In genomic region chr6:73308712-73309533, GRCh38 we compare ENCODE assay signal across 8 cellular contexts.
DNase-seq lines count a peak whose midpoint lies in the region; ATAC-seq lines count a peak whose summit lies in the region.

No MANE protein-coding gene starts in this region.

- H3K4me1 ChIP-seq in mucosa of rectum (ENCODE audit: control insufficient read depth in 2 of 2, insufficient read depth in 2 of 2, low read length in 2 of 2), result no peaks in the 10 kb centered on the region

- peak overlapping the region in 1 of 2 donors; percentile 47 for H3K9ac ChIP-seq in mucosa of rectum (ENCODE audit: low read depth in 1 of 2, low read length in 2 of 2)

- H3K27me3 ChIP-seq in mucosa of rectum (ENCODE audit: control insufficient read depth in 2 of 2, insufficient read depth in 2 of 2, low read length in 2 of 2), result no peaks in the 10 kb centered on the region

- H3K9me3 ChIP-seq in mucosa of rectum (ENCODE audit: control insufficient read depth in 2 of 2, low read length in 2 of 2), result no peaks in the 10 kb centered on the region

- H3K4me3 ChIP-seq in mucosa of rectum (ENCODE audit: low read length in 2 of 2), result peak overlapping the region; percentile 71 to 92

- peak; percentile 58 for DNase-seq in activated CD8-positive, alpha-beta memory T cell treated with anti-CD3 and anti-CD28 coated beads, Interleukin-2, amount 50 U/mL, for 48 hours
- no peak for DNase-seq in activated CD8-positive, alpha-beta memory T cell treated with anti-CD3 and anti-CD28 coated beads for 24 hours
- peak; percentile 7 for DNase-seq in NCI-H510A (lab: John Stamatoyannopoulos, UW)
- peak; percentile 17 for DNase-seq in dedifferentiated amniotic fluid mesenchymal stem cell (ENCODE audit: extremely low spot score)
- DNase-seq in amniotic stem cell (lab: John Stamatoyannopoulos, UW), result no peak
- no peak for DNase-seq in AG08396 (ENCODE audit: low spot score)

- no peaks in the 10 kb centered on the region for H3K36me3 ChIP-seq in mucosa of rectum (ENCODE audit: control insufficient read depth in 2 of 2, insufficient read depth in 2 of 2, low read length in 2 of 2)

- H3K27ac ChIP-seq in mucosa of rectum (ENCODE audit: low read depth in 2 of 2, low read length in 2 of 2), result no peak overlapping the region

- no peak for ATAC-seq in GM19397 (IDR thresholded peaks at IDR 0.05; ENCODE audit: unreplicated experiment)

Comparison
In these comparisons a context has a peak if more than half of its experiments do, and no peak if none do; other contexts are left out.
1. DNase-seq: peak in activated CD8-positive, alpha-beta memory T cell treated with anti-CD3 and anti-CD28 coated beads, Interleukin-2, amount 50 U/mL, for 48 hours (single experiment), NCI-H510A (single experiment) and dedifferentiated amniotic fluid mesenchymal stem cell (single experiment); none in activated CD8-positive, alpha-beta memory T cell treated with anti-CD3 and anti-CD28 coated beads for 24 hours (single experiment), amniotic stem cell (single experiment) and AG08396 (single experiment).